Comparison of ENCODE assay signal across 22 cellular contexts in the genomic region with DNA sequence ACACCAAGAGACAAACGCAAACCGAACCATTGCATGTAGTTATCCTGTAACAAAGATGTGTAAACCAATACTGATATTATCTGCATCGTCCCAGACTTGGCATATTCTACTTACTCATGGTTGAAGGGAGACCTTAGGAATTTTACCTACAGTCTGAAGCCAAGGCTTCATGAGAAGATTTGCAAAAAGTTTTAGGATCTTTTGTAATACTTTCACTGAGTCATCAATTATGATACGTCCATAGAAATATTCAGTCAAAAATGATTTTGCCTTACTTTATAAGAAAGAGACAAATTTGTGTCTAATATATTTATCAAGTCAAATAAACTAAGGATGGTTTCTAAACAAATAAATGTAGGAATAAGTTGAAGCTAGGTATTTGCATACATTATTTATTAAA.
"Had no signal": no experiment of that assay in that cellular context is flagged by ENCODE, and none has a peak within 500 bp of the region (broad histone marks: within the 10 kb centered on the region; RNA-seq: fewer than 3 reads in every experiment).

No MANE protein-coding gene starts in this region.

- FAIRE-seq: small intestine, urothelium cell line had no signal

- H3K4me2 ChIP-seq: neural progenitor cell had no signal

- ATAC-seq: natural killer cell; right cardiac atrium; stimulated activated effector memory CD8-positive, alpha-beta T cell treated with anti-CD3 and anti-CD28 coated beads, Interleukin-12 subunit alpha, Interleukin-12 subunit beta, amount 100 ng/mL, for 72 hours; upper lobe of right lung had no signal

- DNase-seq: islet precursor cell; left ventricle myocardium inferior; mesendoderm; naive B cell; natural killer cell; nephron progenitor cell; ovary; right cardiac atrium; sigmoid colon; small intestine; spleen; stimulated activated CD4-positive, alpha-beta T cell treated with anti-CD3 and anti-CD28 coated beads, Interleukin-4, amount 100 ng/mL, for 24 hours; stimulated activated naive CD4-positive, alpha-beta T cell; tibial artery; trophoblast cell; upper lobe of right lung had no signal

- H3K4me3 ChIP-seq: left ventricle myocardium inferior, lung, neural progenitor cell, ovary, sigmoid colon, spleen, suprapubic skin, thoracic aorta, tibial artery, upper lobe of right lung had no signal

- H3K9me3 ChIP-seq: left ventricle myocardium inferior, ovary, sigmoid colon, suprapubic skin, thoracic aorta, tibial artery, upper lobe of right lung had no signal

- H3K4me1 ChIP-seq: left ventricle myocardium inferior, neural progenitor cell, sigmoid colon, spleen, suprapubic skin, tibial artery, upper lobe of right lung had no signal

- H3K27ac ChIP-seq: left ventricle myocardium inferior, neural progenitor cell, ovary, sigmoid colon, spleen, suprapubic skin, thoracic aorta, tibial artery, upper lobe of right lung had no signal

- H3K27me3 ChIP-seq: neural progenitor cell, ovary, sigmoid colon, spleen, suprapubic skin, tibial artery, upper lobe of right lung had no signal
